9 cellular contexts compared by ENCODE assay signal in genomic region chr7:111855161-111855841, GRCh38.
DNase-seq lines count a peak whose midpoint lies in the region; ATAC-seq and TF ChIP-seq lines count a peak whose summit lies in the region.
"Had no signal": no experiment of that assay in that cellular context is flagged by ENCODE, and none has a peak within 500 bp of the region (broad histone marks: within the 10 kb centered on the region; RNA-seq: fewer than 3 reads in every experiment).

No MANE protein-coding gene starts in this region.

- no peaks in the 10 kb centered on the region for H4K20me1 ChIP-seq in PC-3 (ENCODE audit: low read length)

- H3K4me1 Mint-ChIP-seq in Calu3 (ENCODE audit: low read depth, unreplicated experiment) = peaks cover 14% of the 10 kb centered on the region
- peaks cover 13% of the 10 kb centered on the region for H3K4me1 Mint-ChIP-seq in osteocyte (ENCODE audit: unreplicated experiment)

- H2AFZ ChIP-seq in PC-3 (ENCODE audit: low read length) = no peak overlapping the region
- H2AFZ ChIP-seq: parathyroid adenoma had no signal

- no peaks in the 10 kb centered on the region for H3K9me2 ChIP-seq in PC-3 (replicated peaks; ENCODE audit: low read length)

- peaks cover 7% of the 10 kb centered on the region for H3K9me3 Mint-ChIP-seq in Calu3 (ENCODE audit: low read depth, unreplicated experiment)
- peaks cover 5% of the 10 kb centered on the region for H3K9me3 Mint-ChIP-seq in osteocyte (ENCODE audit: unreplicated experiment)

- no peak overlapping the region for H3K4me2 ChIP-seq in PC-3 (ENCODE audit: low read length)

- H3K79me2 ChIP-seq in PC-3 (ENCODE audit: low read length) = no peaks in the 10 kb centered on the region
- H3K79me2 ChIP-seq: parathyroid adenoma had no signal

- H3K4me1 ChIP-seq in PC-3 (ENCODE audit: insufficient read depth, low read length) = no peaks in the 10 kb centered on the region
- H3K4me1 ChIP-seq in esophagus muscularis mucosa = peaks cover 0 to 10% (median 2%) of the 10 kb centered on the region in 4 donors
- H3K4me1 ChIP-seq: parathyroid adenoma had no signal

- no peaks in the 10 kb centered on the region for H3F3A ChIP-seq in PC-3 (ENCODE audit: low read length, unreplicated experiment)

- no peaks in the 10 kb centered on the region for H3K9me3 ChIP-seq in PC-3 (ENCODE audit: low read length)
- no peaks in the 10 kb centered on the region for H3K9me3 ChIP-seq in esophagus muscularis mucosa

- ATAC-seq in GM18907 (IDR thresholded peaks at IDR 0.05; ENCODE audit: unreplicated experiment) (peak; percentile 92), HG03354 (IDR thresholded peaks at IDR 0.05; ENCODE audit: poor library complexity, severe bottlenecking, unreplicated experiment) (peak; percentile 85), PC-3 (peak; percentile 79)

- H3K27ac ChIP-seq in PC-3 (ENCODE audit: low read length) (no peak overlapping the region), esophagus muscularis mucosa (replicated peaks in 1 of 4) (no peak overlapping the region)
- H3K27ac ChIP-seq: parathyroid adenoma had no signal

- intact Hi-C loops in Calu3 (cut with micrococcal nuclease; ENCODE audit: unreplicated experiment) = loop anchor here (1.0 to 5.0 kb wide), 4 partner anchors 92 to 642 kb away; no protein-coding TSS in a partner anchor
- intact Hi-C loops in PC-3 (cut with micrococcal nuclease) = loop anchor here (1.0 to 5.0 kb wide), 3 partner anchors 92 to 557 kb away; partner anchors contain the start of genes DOCK4 and ZNF277
- intact Hi-C loops in esophagus muscularis mucosa (cut with DNase I) = no loop called here

- 56% methylated on average over 4 of the region's 4 CpGs for WGBS in esophagus muscularis mucosa

- POLR2A ChIA-PET in PC-3 (lab: Charles Lee; ENCODE audit: unreplicated experiment) = no interaction called here

- CTCF ChIA-PET in Calu3 (lab: Charles Lee) = interaction anchor here (0.6 to 2.5 kb wide), 8 partner anchors 8 to 641 kb away, joined by 3 to 22 read pairs (median 4); no protein-coding TSS in a partner anchor
- CTCF ChIA-PET in PC-3 (lab: Charles Lee) = interaction anchor here (0.5 to 1.9 kb wide), 16 partner anchors 13 to 682 kb away, joined by 3 to 38 read pairs (median 3); no protein-coding TSS in a partner anchor

- in situ Hi-C loops in G401 (cut with HindIII; ENCODE audit: low sequenced_read_pairs) = no loop called here

- no peak overlapping the region for H3K27ac Mint-ChIP-seq in Calu3 (ENCODE audit: unreplicated experiment)
- peak overlapping the region; percentile 61 for H3K27ac Mint-ChIP-seq in osteocyte (ENCODE audit: unreplicated experiment)

- BruUV-seq in Calu3 (replicated peaks; lab: Mats Ljungman, UMichigan) = no TSS peak
- no TSS peak for BruUV-seq in PC-3 (replicated peaks; lab: Mats Ljungman, UMichigan)

- DNase-seq in Calu3 (peak; percentile 27), PC-3 (peak; percentile 62), esophagus muscularis mucosa (ENCODE audit: extremely low spot score) (peak; percentile 89), osteocyte (ENCODE audit: extremely low spot score, unreplicated experiment) (no peak), NCI-H2081 treated with DMSO at 0.1 percent for 48 hours (lab: John Stamatoyannopoulos, UW) (no peak), G401 (ENCODE audit: low spot score) (no peak)

- H3K27me3 Mint-ChIP-seq in Calu3 (ENCODE audit: unreplicated experiment) (no peaks in the 10 kb centered on the region), osteocyte (ENCODE audit: unreplicated experiment) (no peaks in the 10 kb centered on the region)

- no peak overlapping the region for H3K4me3 ChIP-seq in PC-3 (ENCODE audit: low read length)
- no peak overlapping the region for H3K4me3 ChIP-seq in esophagus muscularis mucosa

- no peaks in the 10 kb centered on the region for H3K27me3 ChIP-seq in PC-3 (ENCODE audit: low read length)
- no peaks in the 10 kb centered on the region for H3K27me3 ChIP-seq in esophagus muscularis mucosa

- TF ChIP-seq EP300 in esophagus muscularis mucosa (IDR thresholded peaks at IDR 0.05) = no peak

- no peak overlapping the region for H3K4me3 Mint-ChIP-seq in Calu3 (ENCODE audit: low read depth, unreplicated experiment)
- H3K4me3 Mint-ChIP-seq in osteocyte (ENCODE audit: unreplicated experiment) = no peak overlapping the region

- no peak for TF ChIP-seq POLR2A in esophagus muscularis mucosa (IDR thresholded peaks at IDR 0.05; ENCODE audit: low read depth)

- H3K9ac ChIP-seq in PC-3 (ENCODE audit: low read length) = no peak overlapping the region
- H3K9ac ChIP-seq: parathyroid adenoma had no signal

- TF ChIP-seq CTCF in Calu3 (IDR thresholded peaks at IDR 0.05; ENCODE audit: unreplicated experiment) (peak; percentile 26), PC-3 (conservative IDR thresholded peaks at IDR 0.05; ENCODE audit: low read depth, low read length) (peak; percentile 71), esophagus muscularis mucosa (IDR thresholded peaks at IDR 0.05) (peak in 2 of 3 experiments; percentile 25 to 37), osteocyte (IDR thresholded peaks at IDR 0.05) (peak; percentile 76)

- peaks cover 2% of the 10 kb centered on the region for H3K36me3 ChIP-seq in PC-3 (ENCODE audit: low read depth, low read length)
- peaks cover 0 to 14% (median 8%) of the 10 kb centered on the region in 4 donors for H3K36me3 ChIP-seq in esophagus muscularis mucosa

- no peaks in the 10 kb centered on the region for H3K36me3 Mint-ChIP-seq in Calu3 (ENCODE audit: insufficient read depth, unreplicated experiment)
- peaks cover 18% of the 10 kb centered on the region for H3K36me3 Mint-ChIP-seq in osteocyte (ENCODE audit: unreplicated experiment)

Comparison
In these comparisons a context has a peak if more than half of its experiments do, and no peak if none do; other contexts are left out.
1. DNase-seq: peak in Calu3 (single experiment), PC-3 (single experiment) and esophagus muscularis mucosa (single experiment); none in osteocyte (single experiment), NCI-H2081 treated with DMSO at 0.1 percent for 48 hours (single experiment) and G401 (single experiment).
2. CTCF ChIP-seq: peak in every context shown above with its lines; median percentile 76 in osteocyte; 71 in PC-3; 31 in esophagus muscularis mucosa; 26 in Calu3.
3. Peak in every context shown above with its lines, with median percentiles within 50 percentile points of each other: ATAC-seq.